ENCODE assay signal across 7 cellular contexts in genomic region chr12:123713398-123714301, GRCh38. TPM values are rescaled to one million over a fixed set of nuclear protein-coding genes. Genes with fewer than 3 reads are reported as not detected.
DNase-seq lines count a peak whose midpoint lies in the region; ATAC-seq, FAIRE-seq and TF ChIP-seq lines count a peak whose summit lies in the region.

No MANE protein-coding gene starts in this region.

- H2AK5ac ChIP-seq in IMR-90 (ENCODE audit: low read depth, low read length) = peak overlapping the region; percentile 10; the same call in 1 of the 2 replicates

- H3K27ac ChIP-seq in IMR-90 (ENCODE audit: insufficient read depth, low read length) (no peak overlapping the region), stomach smooth muscle (ENCODE audit: low read length) (no peak overlapping the region)

- no peak for DNase-seq in GM12892 (ENCODE audit: insufficient read length)
- peak; percentile 10 for DNase-seq in IMR-90
- no peak for DNase-seq in activated naive CD8-positive, alpha-beta T cell treated with anti-CD3 and anti-CD28 coated beads for 36 hours
- DNase-seq in kidney epithelial cell (ENCODE audit: low read depth) = no peak

- peak overlapping the region; percentile 100 for H3K4me2 ChIP-seq in IMR-90 (ENCODE audit: low read depth, low read length)

- in situ Hi-C loops in IMR-90 (cut with MboI; ENCODE audit: low sequenced_read_pairs) = no loop called here

- 33% methylated on average over 1 of the region's 13 CpGs; no CpG with 5 or more reads in 1 of the 2 experiments for WGBS in IMR-90 (ENCODE audit: extremely low coverage in 2 of 2, insufficient read length in 1 of 2), 2 experiments

- ATAC-seq in IMR-90 (ENCODE audit: low read depth) (no peak), HG02885 (IDR thresholded peaks at IDR 0.05; ENCODE audit: poor library complexity, unreplicated experiment) (no peak), HG03097 (IDR thresholded peaks at IDR 0.05; ENCODE audit: low FRiP score, unreplicated experiment) (no peak)

- intact Hi-C loops in IMR-90 (cut with micrococcal nuclease) = loop anchor here (5.0 kb wide), 1 partner anchor 269 kb away; no protein-coding TSS in a partner anchor

- H3K18ac ChIP-seq in IMR-90 (ENCODE audit: low read depth, low read length) = no peak overlapping the region

- FAIRE-seq in GM12892 (lab: Jason Lieb, UNC) = peak; percentile 60

- peaks cover 5% of the 10 kb centered on the region; the same call in 1 of the 2 replicates for H3K9me1 ChIP-seq in IMR-90 (ENCODE audit: insufficient read depth, low read length)

- H2BK15ac ChIP-seq in IMR-90 (ENCODE audit: low read depth, low read length) = no peak overlapping the region

- peak overlapping the region; percentile 87 for H3K4me3 Mint-ChIP-seq in activated naive CD8-positive, alpha-beta T cell treated with anti-CD3 and anti-CD28 coated beads for 36 hours

- no peak for TF ChIP-seq CTCF in IMR-90 (conservative IDR thresholded peaks at IDR 0.05; ENCODE audit: low read depth, low read length)
- TF ChIP-seq CTCF in kidney epithelial cell (IDR thresholded peaks at IDR 0.05; ENCODE audit: insufficient read depth, low read length, poor library complexity, severe bottlenecking) = no peak

- no peak overlapping the region for H4K91ac ChIP-seq in IMR-90 (ENCODE audit: insufficient read depth, low read depth, low read length)

- H4K8ac ChIP-seq in IMR-90 (ENCODE audit: low read depth in 2 of 2, low read length in 2 of 2) = no peak overlapping the region; a peak in 1 of 4 replicates

- peak overlapping the region; percentile 2 for H3K23ac ChIP-seq in IMR-90 (ENCODE audit: low read depth, low read length)

- POLR2A ChIA-PET in IMR-90 (lab: Charles Lee; ENCODE audit: unreplicated experiment) = interaction anchor here (0.6 kb wide), 1 partner anchor 913 kb away, joined by 8 read pairs; no protein-coding TSS in a partner anchor

- no peak overlapping the region for H2AFZ ChIP-seq in IMR-90 (replicated peaks; ENCODE audit: low read length, poor library complexity)

- peaks cover 33% of the 10 kb centered on the region for H3K4me1 Mint-ChIP-seq in activated naive CD8-positive, alpha-beta T cell treated with anti-CD3 and anti-CD28 coated beads for 36 hours

- H4K20me1 ChIP-seq in IMR-90 (ENCODE audit: insufficient read depth, low read length) = no peaks in the 10 kb centered on the region; the same call in 1 of the 2 replicates

- TF ChIP-seq RAD21 in IMR-90 (IDR thresholded peaks at IDR 0.05; ENCODE audit: low read length) = no peak

- peaks cover 5% of the 10 kb centered on the region for H3K4me1 ChIP-seq in IMR-90 (ENCODE audit: control insufficient read depth, insufficient read depth, low read length)
- H3K4me1 ChIP-seq in stomach smooth muscle (ENCODE audit: control insufficient read depth, insufficient read depth, low read length) = peaks cover 19% of the 10 kb centered on the region

- H3K9ac ChIP-seq in IMR-90 (ENCODE audit: low read depth, low read length) (peak overlapping the region; percentile 92; the same call in 1 of the 2 replicates), stomach smooth muscle (ENCODE audit: low read length in 2 of 2) (peak overlapping the region; percentile 76 to 86)

- no TSS peak for BruUV-seq in IMR-90 (replicated peaks; lab: Mats Ljungman, UMichigan)

- H3K56ac ChIP-seq in IMR-90 (ENCODE audit: extremely low read depth, insufficient read depth, low read length) = no peak overlapping the region

- H4K5ac ChIP-seq in IMR-90 (ENCODE audit: low read depth, low read length) = no peak overlapping the region

- H3K14ac ChIP-seq in IMR-90 (replicated peaks; ENCODE audit: low read depth, low read length) = no peak overlapping the region

- H3K27me3 ChIP-seq in IMR-90 (ENCODE audit: control insufficient read depth, insufficient read depth, low read length) (no peaks in the 10 kb centered on the region), kidney epithelial cell (ENCODE audit: control insufficient read depth, insufficient read depth, low read length) (no peaks in the 10 kb centered on the region), stomach smooth muscle (ENCODE audit: control insufficient read depth in 1 of 2, insufficient read depth in 2 of 2, low read length in 2 of 2) (no peaks in the 10 kb centered on the region)

- peaks cover 13 to 38% of the 10 kb centered on the region in 2 experiments for H3K79me1 ChIP-seq in IMR-90 (ENCODE audit: low read depth in 1 of 2, low read length in 2 of 2)

- H3K4me3 ChIP-seq in IMR-90 (ENCODE audit: insufficient read depth, low read depth, low read length) (peak overlapping the region; percentile 93), kidney epithelial cell (ENCODE audit: low read depth, low read length) (peak overlapping the region; percentile 70), stomach smooth muscle (ENCODE audit: low read length in 2 of 2) (peak overlapping the region; percentile 89 to 91)

- H2BK20ac ChIP-seq in IMR-90 (ENCODE audit: low read depth, low read length) = no peak overlapping the region

- H3K27me3 Mint-ChIP-seq in activated naive CD8-positive, alpha-beta T cell treated with anti-CD3 and anti-CD28 coated beads for 36 hours = no peaks in the 10 kb centered on the region

- peaks cover 19% of the 10 kb centered on the region for H3K36me3 Mint-ChIP-seq in activated naive CD8-positive, alpha-beta T cell treated with anti-CD3 and anti-CD28 coated beads for 36 hours

- TF ChIP-seq POLR2A in GM12892 (IDR thresholded peaks at IDR 0.05; ENCODE audit: low read depth, low read length) (no peak), IMR-90 (IDR thresholded peaks at IDR 0.05; ENCODE audit: low read depth, low read length) (no peak)

- H3K36me3 ChIP-seq in IMR-90 (ENCODE audit: control insufficient read depth, insufficient read depth, low read length) (no peaks in the 10 kb centered on the region), kidney epithelial cell (ENCODE audit: control insufficient read depth, insufficient read depth, low read length) (no peaks in the 10 kb centered on the region), stomach smooth muscle (ENCODE audit: control insufficient read depth in 2 of 2, insufficient read depth in 2 of 2, low read length in 2 of 2) (no peaks in the 10 kb centered on the region)

- H3K9me3 Mint-ChIP-seq in activated naive CD8-positive, alpha-beta T cell treated with anti-CD3 and anti-CD28 coated beads for 36 hours = no peaks in the 10 kb centered on the region

- CTCF ChIA-PET in IMR-90 (lab: Yijun Ruan, JAX) = interaction anchor here (0.6 to 1.2 kb wide), 2 partner anchors 47 to 273 kb away, joined by 3 to 5 read pairs; no protein-coding TSS in a partner anchor

- H3K9me3 ChIP-seq in IMR-90 (ENCODE audit: control insufficient read depth, insufficient read depth, low read length) = no peaks in the 10 kb centered on the region
- no peaks in the 10 kb centered on the region for H3K9me3 ChIP-seq in stomach smooth muscle (ENCODE audit: control insufficient read depth in 2 of 2, low read length in 2 of 2)

- H3K4ac ChIP-seq in IMR-90 (ENCODE audit: low read depth, low read length) = 0 out of 2 replicates have a peak overlapping the region, but pooled peaks have one; percentile 0

- H3K27ac Mint-ChIP-seq in activated naive CD8-positive, alpha-beta T cell treated with anti-CD3 and anti-CD28 coated beads for 36 hours = peak overlapping the region; percentile 74

- dilution Hi-C loops in IMR-90 (cut with HindIII; ENCODE audit: low sequenced_read_pairs, unreplicated experiment) = no loop called here

- H2BK120ac ChIP-seq in IMR-90 (ENCODE audit: low read depth, low read length) = no peak overlapping the region

- peak overlapping the region; percentile 82 for H2AK9ac ChIP-seq in IMR-90 (replicated peaks; ENCODE audit: low read depth, low read length, poor library complexity)

- H2BK5ac ChIP-seq in IMR-90 (ENCODE audit: low read depth, low read length, poor library complexity, severe bottlenecking) = no peak overlapping the region

TF ChIP-seq in IMR-90, 13 proteins besides CTCF, POLR2A, EP300 and RAD21 (continues in another document):
- TF ChIP-seq CEBPB (IDR thresholded peaks at IDR 0.05; ENCODE audit: low read depth, low read length) (no peak), MAFK (IDR thresholded peaks at IDR 0.05; ENCODE audit: low read depth, low read length) (no peak), FOS (IDR thresholded peaks at IDR 0.05; ENCODE audit: low read depth, low read length) (no peak), NFE2L2 (IDR thresholded peaks at IDR 0.05; ENCODE audit: low read depth, low read length) (no peak), RFX5 (IDR thresholded peaks at IDR 0.05; ENCODE audit: low read depth, low read length) (no peak), USF2 (IDR thresholded peaks at IDR 0.05; ENCODE audit: low read depth, low read length) (no peak), SMC3 (IDR thresholded peaks at IDR 0.05; ENCODE audit: low read depth, low read length) (no peak)

RNA-seq across cellular contexts. Expression of gene ATP6V0A2, which starts 1.5 kb away (rescaled TPM):
- polyA plus RNA-seq in GM12892 (2012; ENCODE audit: missing spikeins) = 24.7 TPM
- total RNA-seq in IMR-90 (2012; rRNA removed) = 27.2 and 41.0 TPM in 2 replicates
- polyA plus RNA-seq in IMR-90 (2012; rRNA removed) = 14.7 and 18.5 TPM in 2 replicates
- polyA plus RNA-seq in IMR-90 (2012; cell fraction: cytosol; rRNA removed) = 3.8 and 5.3 TPM in 2 replicates
- polyA plus RNA-seq in IMR-90 (2012; cell fraction: nucleus; rRNA removed; ENCODE audit: low replicate concordance) = 23.9 and 45.1 TPM in 2 replicates
- total RNA-seq in activated naive CD8-positive, alpha-beta T cell treated with anti-CD3 and anti-CD28 coated beads for 36 hours = 10 to 100 TPM; 49.5 to 54.3 TPM
- total RNA-seq in kidney epithelial cell = 23.7 and 25.7 TPM in 2 replicates

RNA-seq across cellular contexts. Expression of gene TCTN2, which starts 42.7 kb away (rescaled TPM):
- 5.4 TPM for polyA plus RNA-seq in GM12892 (2012; ENCODE audit: missing spikeins)
- total RNA-seq in IMR-90 (2012; rRNA removed) (12.2 and 13.6 TPM in 2 replicates), kidney epithelial cell (12.3 and 13.4 TPM in 2 replicates)
- 8.2 and 8.4 TPM in 2 replicates for polyA plus RNA-seq in IMR-90 (2012; rRNA removed)
- polyA plus RNA-seq in IMR-90 (2012; cell fraction: cytosol; rRNA removed) = 8.5 and 19.0 TPM in 2 replicates
- polyA plus RNA-seq in IMR-90 (2012; cell fraction: nucleus; rRNA removed; ENCODE audit: low replicate concordance) = 4.6 and 8.9 TPM in 2 replicates
- 1 to 10 TPM; 3.3 to 3.6 TPM for total RNA-seq in activated naive CD8-positive, alpha-beta T cell treated with anti-CD3 and anti-CD28 coated beads for 36 hours

RNA-seq across cellular contexts. Expression of gene DNAH10, which starts 48.5 kb away (rescaled TPM):
- 0.08 TPM for polyA plus RNA-seq in GM12892 (2012; ENCODE audit: missing spikeins)
- total RNA-seq in IMR-90 (2012; rRNA removed) (0.18 and 0.28 TPM in 2 replicates), kidney epithelial cell (under 0.01 and 0.04 TPM in 2 replicates)
- 0.22 TPM in 2 replicates for polyA plus RNA-seq in IMR-90 (2012; rRNA removed)
- 0.16 and 0.18 TPM in 2 replicates for polyA plus RNA-seq in IMR-90 (2012; cell fraction: cytosol; rRNA removed)
- polyA plus RNA-seq in IMR-90 (2012; cell fraction: nucleus; rRNA removed; ENCODE audit: low replicate concordance) = 0.45 and 0.58 TPM in 2 replicates
- total RNA-seq in activated naive CD8-positive, alpha-beta T cell treated with anti-CD3 and anti-CD28 coated beads for 36 hours = under 1 TPM; 0.06 to 0.22 TPM
